In genomic region chr6:109382576-109383437, GRCh38 we compare ENCODE assay signal across 8 cellular contexts. TPM values are rescaled to one million over a fixed set of nuclear protein-coding genes. Genes with fewer than 3 reads are reported as not detected.
A peak's percentile ranks its signal among the peaks of the same experiment; 100 is the strongest.
DNase-seq lines count a peak whose midpoint lies in the region; ATAC-seq and TF ChIP-seq lines count a peak whose summit lies in the region.

No MANE protein-coding gene starts in this region.

- peak; percentile 74 for ATAC-seq in activated T-helper 17 cell treated with anti-CD3 and anti-CD28 coated beads, Interleukin-2, amount 50 U/mL, for 72 hours (replicated peaks)
- ATAC-seq in naive thymus-derived CD4-positive, alpha-beta T cell, result peak; percentile 82
- ATAC-seq in stimulated activated naive B cell treated with anti-CD40 and anti-IgM and Interleukin-4, amounts not matched to agents 10 μg/mL and 1 μg/mL and 100 μg/mL, for 72 hours (replicated peaks), result peak; percentile 78 to 79

- H3K4me3 ChIP-seq in fibroblast of mammary gland (ENCODE audit: control insufficient read depth, low read depth, low read length), result peak overlapping the region; percentile 66
- H3K4me3 ChIP-seq in naive thymus-derived CD4-positive, alpha-beta T cell (ENCODE audit: low read length), result peak overlapping the region; percentile 89

- POLR2A ChIA-PET in naive thymus-derived CD4-positive, alpha-beta T cell (lab: Charles Lee), result interaction anchor here (0.6 to 4.4 kb wide), 38 partner anchors 9 to 1492 kb away, joined by 3 to 47 read pairs (median 5); partner anchors contain the start of genes AK9, AMD1, CDK19 and CEP57L1

- TF ChIP-seq CTCF in fibroblast of mammary gland (conservative IDR thresholded peaks at IDR 0.05; ENCODE audit: control insufficient read depth, insufficient read depth, low read depth, low read length), result peak; percentile 46

- CTCF ChIA-PET in naive thymus-derived CD4-positive, alpha-beta T cell (lab: Charles Lee), result interaction anchor here (0.6 to 6.0 kb wide), 23 partner anchors 10 to 816 kb away, joined by 3 to 94 read pairs (median 4); partner anchors contain the start of genes CDC40, PPIL6, SMPD2 and ZBTB24

- no peaks in the 10 kb centered on the region for H3K9me3 ChIP-seq in naive thymus-derived CD4-positive, alpha-beta T cell (ENCODE audit: control insufficient read depth in 2 of 3, low read length in 3 of 3)

- no peaks in the 10 kb centered on the region for H3K9me3 Mint-ChIP-seq in activated T-helper 17 cell treated with anti-CD3 and anti-CD28 coated beads, Interleukin-2, amount 50 U/mL, for 72 hours
- H3K9me3 Mint-ChIP-seq in naive thymus-derived CD4-positive, alpha-beta T cell, result peaks cover 0 to 4% (median 0%) of the 10 kb centered on the region in 11 donors
- no peaks in the 10 kb centered on the region for H3K9me3 Mint-ChIP-seq in stimulated activated naive B cell treated with anti-CD40 and anti-IgM and Interleukin-4, amounts not matched to agents 10 μg/mL and 1 μg/mL and 100 μg/mL, for 72 hours

- H3K4me3 Mint-ChIP-seq in activated T-helper 17 cell treated with anti-CD3 and anti-CD28 coated beads, Interleukin-2, amount 50 U/mL, for 72 hours, result peak overlapping the region; percentile 94
- peak overlapping the region; percentile 88 to 99 (median 98) for H3K4me3 Mint-ChIP-seq in naive thymus-derived CD4-positive, alpha-beta T cell
- peak overlapping the region; percentile 95 to 97 for H3K4me3 Mint-ChIP-seq in stimulated activated naive B cell treated with anti-CD40 and anti-IgM and Interleukin-4, amounts not matched to agents 10 μg/mL and 1 μg/mL and 100 μg/mL, for 72 hours

- H3K27me3 ChIP-seq in naive thymus-derived CD4-positive, alpha-beta T cell (ENCODE audit: control insufficient read depth in 2 of 2, insufficient read depth in 2 of 2, low read length in 2 of 2), result no peaks in the 10 kb centered on the region

- intact Hi-C loops in naive thymus-derived CD4-positive, alpha-beta T cell (cut with micrococcal nuclease), result loop anchor here (1.0 to 5.0 kb wide), 36 partner anchors 10 to 1924 kb away; partner anchors contain the start of genes CDC40 (in 2 of the 2), CEP57L1 (in 2 of the 2), MICAL1 (in 2 of the 2) and PPIL6 (in 2 of the 2)

- peak overlapping the region; percentile 95 for H3K27ac ChIP-seq in naive thymus-derived CD4-positive, alpha-beta T cell (ENCODE audit: low read depth, low read length)

- peaks cover 22 to 32% of the 10 kb centered on the region in 2 donors for H3K4me1 ChIP-seq in naive thymus-derived CD4-positive, alpha-beta T cell (ENCODE audit: control insufficient read depth in 2 of 2, insufficient read depth in 2 of 2, low read length in 2 of 2)

- H3K4me1 Mint-ChIP-seq in activated T-helper 17 cell treated with anti-CD3 and anti-CD28 coated beads, Interleukin-2, amount 50 U/mL, for 72 hours, result peaks cover 26% of the 10 kb centered on the region
- peaks cover 34 to 58% (median 51%) of the 10 kb centered on the region in 7 donors for H3K4me1 Mint-ChIP-seq in naive thymus-derived CD4-positive, alpha-beta T cell
- peaks cover 25 to 39% of the 10 kb centered on the region in 2 donors for H3K4me1 Mint-ChIP-seq in stimulated activated naive B cell treated with anti-CD40 and anti-IgM and Interleukin-4, amounts not matched to agents 10 μg/mL and 1 μg/mL and 100 μg/mL, for 72 hours

- peak overlapping the region; percentile 97 for H3K27ac Mint-ChIP-seq in activated T-helper 17 cell treated with anti-CD3 and anti-CD28 coated beads, Interleukin-2, amount 50 U/mL, for 72 hours
- H3K27ac Mint-ChIP-seq in naive thymus-derived CD4-positive, alpha-beta T cell, result peak overlapping the region; percentile 92 to 100 (median 99)
- peak overlapping the region; percentile 100 for H3K27ac Mint-ChIP-seq in stimulated activated naive B cell treated with anti-CD40 and anti-IgM and Interleukin-4, amounts not matched to agents 10 μg/mL and 1 μg/mL and 100 μg/mL, for 72 hours

- peak; percentile 93 for DNase-seq in EH (ENCODE audit: low read depth)
- peak; percentile 91 for DNase-seq in GOT3 (lab: John Stamatoyannopoulos, UW)
- DNase-seq in LHCN-M2 (ENCODE audit: low read depth), result peak; percentile 91
- peak; percentile 93 for DNase-seq in RKO (ENCODE audit: low spot score)
- peak; percentile 91 for DNase-seq in fibroblast of mammary gland (ENCODE audit: low read depth)
- DNase-seq in naive thymus-derived CD4-positive, alpha-beta T cell, result peak; percentile 90 to 97 (median 96)
- peak; percentile 92 for DNase-seq in stimulated activated naive B cell treated with anti-CD40 and anti-IgM and Interleukin-4, amounts not matched to agents 10 μg/mL and 1 μg/mL and 100 μg/mL, for 72 hours

- no peaks in the 10 kb centered on the region for H3K36me3 ChIP-seq in naive thymus-derived CD4-positive, alpha-beta T cell (ENCODE audit: control insufficient read depth in 2 of 3, insufficient read depth in 3 of 3, low read length in 3 of 3)

- H3K27me3 Mint-ChIP-seq in activated T-helper 17 cell treated with anti-CD3 and anti-CD28 coated beads, Interleukin-2, amount 50 U/mL, for 72 hours, result no peaks in the 10 kb centered on the region
- peaks cover 0 to 7% (median 0%) of the 10 kb centered on the region in 5 donors for H3K27me3 Mint-ChIP-seq in naive thymus-derived CD4-positive, alpha-beta T cell
- no peaks in the 10 kb centered on the region for H3K27me3 Mint-ChIP-seq in stimulated activated naive B cell treated with anti-CD40 and anti-IgM and Interleukin-4, amounts not matched to agents 10 μg/mL and 1 μg/mL and 100 μg/mL, for 72 hours

- H3K36me3 Mint-ChIP-seq in activated T-helper 17 cell treated with anti-CD3 and anti-CD28 coated beads, Interleukin-2, amount 50 U/mL, for 72 hours (ENCODE audit: low read depth), result peaks cover 50% of the 10 kb centered on the region
- H3K36me3 Mint-ChIP-seq in naive thymus-derived CD4-positive, alpha-beta T cell, result peaks cover 0 to 26% (median 10%) of the 10 kb centered on the region in 5 donors
- H3K36me3 Mint-ChIP-seq in stimulated activated naive B cell treated with anti-CD40 and anti-IgM and Interleukin-4, amounts not matched to agents 10 μg/mL and 1 μg/mL and 100 μg/mL, for 72 hours, result peaks cover 17 to 31% of the 10 kb centered on the region in 2 donors

RNA-seq across cellular contexts. Expression of gene CD164, which starts 0.5 kb away (rescaled TPM):
- total RNA-seq in LHCN-M2 (2014; rRNA removed), result 255 and 329 TPM in 2 replicates
- polyA plus RNA-seq in LHCN-M2 (2012), result 86.5 TPM
- 100 to 1,000 TPM; 178 to 205 TPM for total RNA-seq in activated T-helper 17 cell treated with anti-CD3 and anti-CD28 coated beads, Interleukin-2, amount 50 U/mL, for 72 hours
- total RNA-seq in naive thymus-derived CD4-positive, alpha-beta T cell, result 100 to 1,000 TPM; 149 to 275 (median 206) TPM
- polyA plus RNA-seq in naive thymus-derived CD4-positive, alpha-beta T cell, result 100 to 1,000 TPM; 164 to 252 TPM

RNA-seq across cellular contexts. Expression of gene PPIL6, which starts 57.6 kb away (rescaled TPM):
- total RNA-seq in LHCN-M2 (2014; rRNA removed), result 0.32 and 1.6 TPM in 2 replicates
- polyA plus RNA-seq in LHCN-M2 (2012), result 0.15 TPM
- under 1 TPM in 1 of 2 donors, not detected in 1; 0.39 TPM for total RNA-seq in activated T-helper 17 cell treated with anti-CD3 and anti-CD28 coated beads, Interleukin-2, amount 50 U/mL, for 72 hours
- total RNA-seq in naive thymus-derived CD4-positive, alpha-beta T cell, result 1 to 10 TPM in 1 of 5 experiments, under 1 TPM in 3, not detected in 1; 0.13 to 1.9 (median 0.40) TPM
- under 1 TPM; 0.44 to 0.71 TPM for polyA plus RNA-seq in naive thymus-derived CD4-positive, alpha-beta T cell

RNA-seq across cellular contexts. Expression of gene SMPD2, which starts 57.7 kb away (rescaled TPM):
- 6.5 and 9.2 TPM in 2 replicates for total RNA-seq in LHCN-M2 (2014; rRNA removed)
- polyA plus RNA-seq in LHCN-M2 (2012), result 5.1 TPM
- total RNA-seq in activated T-helper 17 cell treated with anti-CD3 and anti-CD28 coated beads, Interleukin-2, amount 50 U/mL, for 72 hours, result 1 to 10 TPM; 8.0 to 9.7 TPM
- total RNA-seq in naive thymus-derived CD4-positive, alpha-beta T cell, result 10 to 100 TPM; 16.9 to 33.7 (median 19.6) TPM
- polyA plus RNA-seq in naive thymus-derived CD4-positive, alpha-beta T cell, result 1 to 10 TPM; 5.7 to 9.5 TPM

Comparison
In these comparisons a context has a peak if more than half of its experiments do, and no peak if none do; other contexts are left out.
1. Peak in every context shown above with its lines: DNase-seq, ATAC-seq, H3K4me3 ChIP-seq and H3K27ac ChIP-seq.